In genomic region chr22:17013396-17014100, GRCh38 we compare ENCODE assay signal across 18 cellular contexts. TPM values are rescaled to one million over a fixed set of nuclear protein-coding genes. Genes with fewer than 3 reads are reported as not detected.
"Had no signal": no experiment of that assay in that cellular context is flagged by ENCODE, and none has a peak within 500 bp of the region (broad histone marks: within the 10 kb centered on the region; RNA-seq: fewer than 3 reads in every experiment).

No MANE protein-coding gene starts in this region.

- H3K9me3 ChIP-seq: prostate gland, right lobe of liver, thoracic aorta had no signal

- H3K27me3 ChIP-seq: right lobe of liver had no signal

- H3K4me1 ChIP-seq: prostate gland, right lobe of liver had no signal

- H3K4me2 ChIP-seq: smooth muscle cell had no signal

- H3K4me3 ChIP-seq: prostate gland, right lobe of liver, smooth muscle cell, thoracic aorta had no signal

- H3K36me3 ChIP-seq: prostate gland, right lobe of liver, thoracic aorta had no signal

- H3K27ac ChIP-seq: prostate gland, right lobe of liver, thoracic aorta had no signal

- DNase-seq: activated CD4-positive, alpha-beta T cell treated with anti-CD3 and anti-CD28 coated beads, Interleukin-2, amount 50 U/mL, for 1 hour; activated CD8-positive, alpha-beta memory T cell treated with anti-CD3 and anti-CD28 coated beads for 24 hours; activated naive CD4-positive, alpha-beta T cell treated with anti-CD3 and anti-CD28 coated beads for 36 hours; activated naive CD8-positive, alpha-beta T cell treated with anti-CD3 and anti-CD28 coated beads, Interleukin-2, amount 50 U/mL, for 24 hours; activated T-cell treated with anti-CD3 and anti-CD28 coated beads for 4 hours; kidney glomerular epithelial cell; right lobe of liver; stimulated activated naive CD8-positive, alpha-beta T cell treated with anti-CD3 and anti-CD28 coated beads, Interleukin-15, Interleukin-2, amounts not matched to agents 100 U/mL and 50 U/mL, for 24 hours had no signal

RNA-seq across cellular contexts. Expression of gene GAB4, which starts 5.5 kb away (rescaled TPM):
- total RNA-seq: activated naive CD4-positive, alpha-beta T cell treated with anti-CD3 and anti-CD28 coated beads for 36 hours; astrocyte; esophagus mucosa; glomerular endothelial cell; liver; mesenteric fat pad; omental fat pad; right lobe of liver; smooth muscle cell; T-helper 2 cell treated with Interferon-gamma antibody and Interleukin-4, amounts not matched to agents 100 ng/mL and 5 ng/mL, for 36 hours; thoracic aorta had no signal
- polyA plus RNA-seq: liver, smooth muscle cell had no signal
